ENCODE assay signal across 8 cellular contexts in the genomic region with DNA sequence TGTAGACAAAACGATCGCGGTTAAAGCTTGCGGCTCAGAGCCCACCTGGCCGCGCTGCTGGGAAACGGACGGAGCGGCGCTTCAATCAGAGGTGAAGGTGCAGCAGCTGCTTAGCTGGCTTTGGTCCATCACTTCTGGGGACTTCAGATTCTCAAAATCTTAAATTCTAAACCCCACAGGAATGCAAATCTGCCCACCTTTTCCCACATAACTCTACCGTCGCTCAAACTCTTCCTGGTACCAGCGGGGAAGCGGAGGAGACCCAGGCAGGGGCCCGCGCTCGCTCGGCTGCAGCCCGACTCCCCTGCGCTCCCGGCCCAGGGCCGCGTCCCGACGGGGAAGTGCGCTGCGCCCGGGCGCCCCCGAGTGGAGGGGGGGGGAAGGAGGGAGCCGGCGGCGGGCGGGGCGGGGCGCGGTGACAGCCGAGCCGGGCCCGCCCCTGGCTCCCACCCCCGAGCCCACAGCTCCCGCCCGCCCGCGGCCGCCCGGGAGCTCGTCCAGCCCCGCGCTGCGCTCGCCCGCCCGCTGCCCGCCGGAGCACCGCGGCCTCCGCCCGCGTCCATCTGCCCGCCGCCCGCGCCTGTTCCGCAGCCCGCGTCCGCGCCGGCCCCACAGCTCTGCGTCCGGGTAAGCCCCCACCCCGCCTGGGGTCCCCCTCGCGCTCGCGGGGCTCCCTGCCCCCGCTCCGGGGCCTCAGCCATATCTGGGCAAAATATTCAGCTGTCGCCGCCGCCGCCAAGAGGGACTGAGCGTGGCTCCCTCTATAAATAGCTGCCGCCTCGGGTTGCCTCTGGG.
DNase-seq lines count a peak whose midpoint lies in the region; ATAC-seq and TF ChIP-seq lines count a peak whose summit lies in the region.

A gene (plus strand): TSS at position 490 of the 795 bp plus-strand sequence. CDS start 22,523 bp downstream, outside the sequence.

- peaks cover 37% of the 10 kb centered on the region for H3K27me3 ChIP-seq in brain microvascular endothelial cell (replicated peaks)

- peak; percentile 61 for DNase-seq in EL
- DNase-seq in Kasumi-1 (lab: John Stamatoyannopoulos, UW) = peak; percentile 28 to 35
- DNase-seq in SW480 (ENCODE audit: low spot score) = peak; percentile 76
- DNase-seq in brain microvascular endothelial cell = no peak
- peak; percentile 95 for DNase-seq in iPS-NIHi7 (ENCODE audit: extremely low spot score)
- no peak for DNase-seq in NK-92 (lab: John Stamatoyannopoulos, UW; ENCODE audit: unreplicated experiment)

- TF ChIP-seq CTCF in brain microvascular endothelial cell (IDR thresholded peaks at IDR 0.05; ENCODE audit: low read depth, low read length, missing control alignments) = no peak

- peak within 1 kb of the TSS; percentile 36 for H3K4me3 ChIP-seq in brain microvascular endothelial cell (ENCODE audit: low read depth, low read length)
- peak within 1 kb of the TSS; percentile 28 to 53 (median 39) for H3K4me3 ChIP-seq in skin epidermis

- peak; percentile 72 for ATAC-seq in GM21723 (IDR thresholded peaks at IDR 0.05; ENCODE audit: unreplicated experiment)

- no peaks in the 10 kb centered on the region for H3K36me3 ChIP-seq in brain microvascular endothelial cell (replicated peaks)

- in situ Hi-C loops in brain microvascular endothelial cell (cut with HindIII; ENCODE audit: low pct_ligation_motif_present, low sequenced_read_pairs) = no loop called here

- no peak within 1 kb of the TSS for H3K27ac ChIP-seq in brain microvascular endothelial cell
- H3K27ac ChIP-seq in skin epidermis = peak within 1 kb of the TSS in 3 of 21 experiments; percentile 42 to 81 (median 53)

Comparison
In these comparisons a context has a peak if more than half of its experiments do, and no peak if none do; other contexts are left out.
1. DNase-seq: peak in EL (single experiment), Kasumi-1 (2 of 2), SW480 (single experiment) and iPS-NIHi7 (single experiment); none in brain microvascular endothelial cell (single experiment) and NK-92 (single experiment).